10 cellular contexts compared by ENCODE assay signal in the genomic region with DNA sequence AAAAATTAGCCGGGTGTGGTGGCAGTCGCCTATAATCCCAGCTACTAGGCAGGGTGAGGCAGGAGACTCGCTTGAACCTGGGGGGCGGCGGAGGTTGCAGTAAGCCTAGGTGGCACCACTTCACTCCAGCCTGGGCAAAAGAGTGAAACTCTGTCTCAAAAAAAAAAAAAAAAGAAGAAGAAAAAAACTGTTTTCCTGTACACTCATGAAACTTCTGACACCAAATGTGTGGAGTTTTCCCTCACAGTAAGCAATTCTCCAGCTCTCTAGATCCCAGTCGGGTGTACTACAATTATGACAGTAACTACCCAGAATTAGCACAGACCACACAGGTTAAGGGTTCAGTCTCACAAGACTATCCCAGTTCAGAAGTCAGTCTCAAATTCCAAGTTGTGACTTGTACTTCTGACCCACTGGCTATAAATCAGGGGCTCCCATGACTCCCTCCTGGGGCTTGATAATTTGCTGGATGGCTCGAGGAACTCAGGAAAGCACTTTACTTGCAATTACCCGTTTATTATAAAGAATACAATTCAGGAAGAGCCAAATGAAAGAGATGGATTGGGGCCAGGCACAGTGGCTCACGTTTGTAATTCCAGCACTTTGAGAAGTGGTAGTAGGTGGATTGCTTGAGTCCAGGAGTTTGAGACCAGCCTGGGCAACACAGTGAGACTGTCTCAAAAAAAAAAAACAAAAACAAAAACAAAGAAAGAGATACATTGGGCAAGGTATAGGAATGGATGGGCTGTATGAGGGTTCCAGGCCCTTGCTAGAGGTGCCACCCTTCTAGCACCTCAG. TPM values are rescaled to one million over a fixed set of nuclear protein-coding genes. Genes with fewer than 3 reads are reported as not detected.
DNase-seq lines count a peak whose midpoint lies in the region; ATAC-seq and TF ChIP-seq lines count a peak whose summit lies in the region.
"Had no signal": no experiment of that assay in that cellular context is flagged by ENCODE, and none has a peak within 500 bp of the region (broad histone marks: within the 10 kb centered on the region; RNA-seq: fewer than 3 reads in every experiment).

No MANE protein-coding gene starts in this region.

- TF ChIP-seq POLR2A in HCT116 (IDR thresholded peaks at IDR 0.05; ENCODE audit: borderline replicate concordance, extremely low read depth, insufficient read depth, insufficient read length), result no peak

- no peaks in the 10 kb centered on the region for H3K79me2 ChIP-seq in HCT116 (ENCODE audit: insufficient read depth, low read length)

- H3K36me3 Mint-ChIP-seq in activated T-helper 1 cell treated with anti-CD3 and anti-CD28 coated beads, Interleukin-12 subunit alpha, Interleukin-12 subunit beta, Interleukin-2, Interleukin-4 antibody, amounts not matched to agents 30 ng/mL and 10 ng/mL and 1 ng/mL, durations not matched to agents 14 hours and 24 hours and 36 hours (ENCODE audit: low read depth), result peaks cover 3% of the 10 kb centered on the region

- CTCF ChIA-PET in HCT116 (lab: Charles Lee), result interaction anchor here (1.0 to 2.1 kb wide), 15 partner anchors 8 to 224 kb away, joined by 3 to 30 read pairs (median 6); partner anchors contain the start of genes ARF6 and NEMF

- in situ Hi-C loops in KBM-7 (cut with MboI; ENCODE audit: low pct_unique_long_range_greater_than_20kb, low sequenced_read_pairs), result no loop called here

- TF ChIP-seq CTCF in HCT116 (IDR thresholded peaks at IDR 0.05 in 2 of 3, conservative IDR thresholded peaks at IDR 0.05 in 1 of 3; ENCODE audit: borderline replicate concordance in 1 of 3, insufficient read depth in 1 of 3, low read depth in 2 of 3, low read length in 2 of 3), result no peak

- H3K27ac ChIP-seq in HCT116 (ENCODE audit: low read depth, low read length) (peak overlapping the region; percentile 63), mesodermal cell (ENCODE audit: low read depth, low read length, severe bottlenecking) (peak overlapping the region; percentile 3)
- H3K27ac ChIP-seq: brain microvascular endothelial cell had no signal

- no peaks in the 10 kb centered on the region for H3K27me3 ChIP-seq in HCT116 (ENCODE audit: insufficient read depth, low read length)
- H3K27me3 ChIP-seq: brain microvascular endothelial cell had no signal

- RAD21 ChIA-PET in HCT116 (lab: Charles Lee; ENCODE audit: low non-redundant PET in 1 of 2, low total read pairs in 2 of 2, uncharacterized antibody in 2 of 2, unreplicated experiment in 2 of 2), result interaction anchor here (0.5 to 1.2 kb wide), 5 partner anchors 12 to 261 kb away, joined by 3 to 4 read pairs (median 3); partner anchors contain the start of gene NEMF (in 1 of the 2)

- peak; percentile 52 for ATAC-seq in HCT116
- ATAC-seq in GM18907 (IDR thresholded peaks at IDR 0.05; ENCODE audit: unreplicated experiment), result no peak

- peak overlapping the region; percentile 67 for H3K4me2 ChIP-seq in HCT116 (ENCODE audit: low read length)

- intact Hi-C loops in HCT116 (cut with micrococcal nuclease), result loop anchor here (1.0 kb wide), 1 partner anchor 12 kb away; no protein-coding TSS in a partner anchor
- intact Hi-C loops in activated T-helper 1 cell treated with anti-CD3 and anti-CD28 coated beads, Interleukin-12 subunit alpha, Interleukin-12 subunit beta, Interleukin-2, Interleukin-4 antibody, amounts not matched to agents 30 ng/mL and 10 ng/mL and 1 ng/mL, durations not matched to agents 14 hours and 24 hours and 36 hours (cut with micrococcal nuclease), result no loop called here

- H3K36me3 ChIP-seq in HCT116 (ENCODE audit: control insufficient read depth in 1 of 2, insufficient read depth in 2 of 2, low read length in 2 of 2), result no peaks in the 10 kb centered on the region
- no peaks in the 10 kb centered on the region for H3K36me3 ChIP-seq in mesodermal cell (ENCODE audit: control insufficient read depth, insufficient read depth, low read length)
- H3K36me3 ChIP-seq: brain microvascular endothelial cell had no signal

- POLR2A ChIA-PET in HCT116 (lab: Charles Lee), result interaction anchor here (0.7 to 1.8 kb wide), 10 partner anchors 8 to 180 kb away, joined by 3 to 20 read pairs (median 4); partner anchors contain the start of gene ARF6

- H3K27me3 Mint-ChIP-seq in activated T-helper 1 cell treated with anti-CD3 and anti-CD28 coated beads, Interleukin-12 subunit alpha, Interleukin-12 subunit beta, Interleukin-2, Interleukin-4 antibody, amounts not matched to agents 30 ng/mL and 10 ng/mL and 1 ng/mL, durations not matched to agents 14 hours and 24 hours and 36 hours (ENCODE audit: insufficient read depth), result peaks cover 3% of the 10 kb centered on the region

- TF ChIP-seq RAD21 in HCT116 (IDR thresholded peaks at IDR 0.05; ENCODE audit: low read depth), result no peak

- H3K4me3 ChIP-seq in HCT116 (replicated peaks in 1 of 2; ENCODE audit: low read depth in 1 of 2, low read length in 2 of 2) (peak overlapping the region in 1 of 2 experiments; percentile 33; a peak in 1 of 4 replicates), mesodermal cell (ENCODE audit: extremely low read depth, insufficient read depth, low read length, poor library complexity, severe bottlenecking) (no peak overlapping the region)

- BruUV-seq in HCT116 (replicated peaks; lab: Mats Ljungman, UMichigan), result TSS peak; percentile 42

- H3K27ac Mint-ChIP-seq in activated T-helper 1 cell treated with anti-CD3 and anti-CD28 coated beads, Interleukin-12 subunit alpha, Interleukin-12 subunit beta, Interleukin-2, Interleukin-4 antibody, amounts not matched to agents 30 ng/mL and 10 ng/mL and 1 ng/mL, durations not matched to agents 14 hours and 24 hours and 36 hours, result peak overlapping the region; percentile 77

- peak; percentile 19 for DNase-seq in CD1c-positive myeloid dendritic cell (ENCODE audit: extremely low spot score)
- no peak for DNase-seq in HCT116 (ENCODE audit: low read depth, low spot score)
- no peak for DNase-seq in activated T-helper 1 cell treated with anti-CD3 and anti-CD28 coated beads, Interleukin-12 subunit alpha, Interleukin-12 subunit beta, Interleukin-2, Interleukin-4 antibody, amounts not matched to agents 30 ng/mL and 10 ng/mL and 1 ng/mL, durations not matched to agents 14 hours and 24 hours and 36 hours (ENCODE audit: low spot score)
- DNase-seq in ecto neural progenitor cell (ENCODE audit: low spot score), result no peak
- no peak for DNase-seq in COLO668 (lab: John Stamatoyannopoulos, UW; ENCODE audit: unreplicated experiment)
- DNase-seq in KBM-7, result no peak
- DNase-seq: NCI-H2029 treated with DMSO at 0.1 percent for 48 hours had no signal

- H3K9ac ChIP-seq in HCT116 (ENCODE audit: low read length), result peak overlapping the region; percentile 46

- H2AFZ ChIP-seq in HCT116 (ENCODE audit: low read depth, low read length, poor library complexity, severe bottlenecking), result peak overlapping the region; percentile 88

- no peaks in the 10 kb centered on the region for H3K9me3 Mint-ChIP-seq in activated T-helper 1 cell treated with anti-CD3 and anti-CD28 coated beads, Interleukin-12 subunit alpha, Interleukin-12 subunit beta, Interleukin-2, Interleukin-4 antibody, amounts not matched to agents 30 ng/mL and 10 ng/mL and 1 ng/mL, durations not matched to agents 14 hours and 24 hours and 36 hours

- H3K4me1 Mint-ChIP-seq in activated T-helper 1 cell treated with anti-CD3 and anti-CD28 coated beads, Interleukin-12 subunit alpha, Interleukin-12 subunit beta, Interleukin-2, Interleukin-4 antibody, amounts not matched to agents 30 ng/mL and 10 ng/mL and 1 ng/mL, durations not matched to agents 14 hours and 24 hours and 36 hours (ENCODE audit: low read depth), result peaks cover 34% of the 10 kb centered on the region

- H3K4me1 ChIP-seq in HCT116 (ENCODE audit: control insufficient read depth in 1 of 2, insufficient read depth in 2 of 2, low read length in 2 of 2), result peaks cover 23 to 58% of the 10 kb centered on the region in 2 experiments
- peaks cover 3% of the 10 kb centered on the region for H3K4me1 ChIP-seq in mesodermal cell (ENCODE audit: control insufficient read depth, insufficient read depth, low read length, poor library complexity, severe bottlenecking)

- H3K9me3 ChIP-seq in HCT116 (ENCODE audit: control insufficient read depth in 1 of 2, insufficient read depth in 1 of 2, low read depth in 1 of 2, low read length in 2 of 2) (no peaks in the 10 kb centered on the region), mesodermal cell (ENCODE audit: control insufficient read depth, low read length) (no peaks in the 10 kb centered on the region)

- no peaks in the 10 kb centered on the region for H4K20me1 ChIP-seq in HCT116 (ENCODE audit: insufficient read depth)

- H3K9me2 ChIP-seq in HCT116 (ENCODE audit: insufficient read depth), result no peaks in the 10 kb centered on the region

- no peak overlapping the region for H3K4me3 Mint-ChIP-seq in activated T-helper 1 cell treated with anti-CD3 and anti-CD28 coated beads, Interleukin-12 subunit alpha, Interleukin-12 subunit beta, Interleukin-2, Interleukin-4 antibody, amounts not matched to agents 30 ng/mL and 10 ng/mL and 1 ng/mL, durations not matched to agents 14 hours and 24 hours and 36 hours

- 84 to 93% methylated on average over 6 of the region's 9 CpGs for WGBS in mesodermal cell (ENCODE audit: insufficient coverage in 2 of 2), 2 experiments

TF ChIP-seq in HCT116, 20 proteins besides CTCF, POLR2A, EP300 and RAD21:
- no peak; the same call in 1 of the 2 replicates for TF ChIP-seq EGR1 (IDR thresholded peaks at IDR 0.05; ENCODE audit: low read depth)

RNA-seq across cellular contexts. Expression of gene ARF6, which starts 12.4 kb away (rescaled TPM):
- total RNA-seq in HCT116 (2021; ENCODE audit: unreplicated experiment), result 88.8 TPM
- polyA plus RNA-seq in HCT116 (2012), result 40.5 and 43.0 TPM in 2 replicates
- 163 and 164 TPM in 2 replicates for total RNA-seq in activated T-helper 1 cell treated with anti-CD3 and anti-CD28 coated beads, Interleukin-12 subunit alpha, Interleukin-12 subunit beta, Interleukin-2, Interleukin-4 antibody, amounts not matched to agents 30 ng/mL and 10 ng/mL and 1 ng/mL, durations not matched to agents 14 hours and 24 hours and 36 hours
- 54.1 TPM for polyA plus RNA-seq in mesodermal cell (2013, experiment 1 of 2)
- polyA plus RNA-seq in mesodermal cell (2013, experiment 2 of 2), result 59.3 TPM

RNA-seq across cellular contexts. Expression of gene NEMF, which starts 27.9 kb away (rescaled TPM):
- total RNA-seq in HCT116 (2021; ENCODE audit: unreplicated experiment), result 57.7 TPM
- polyA plus RNA-seq in HCT116 (2012), result 21.6 and 26.1 TPM in 2 replicates
- 79.9 and 89.3 TPM in 2 replicates for total RNA-seq in activated T-helper 1 cell treated with anti-CD3 and anti-CD28 coated beads, Interleukin-12 subunit alpha, Interleukin-12 subunit beta, Interleukin-2, Interleukin-4 antibody, amounts not matched to agents 30 ng/mL and 10 ng/mL and 1 ng/mL, durations not matched to agents 14 hours and 24 hours and 36 hours
- polyA plus RNA-seq in mesodermal cell (2013, experiment 1 of 2), result 55.4 TPM
- 50.8 TPM for polyA plus RNA-seq in mesodermal cell (2013, experiment 2 of 2)
